ENCODE assay signal across 25 cellular contexts in the genomic region with DNA sequence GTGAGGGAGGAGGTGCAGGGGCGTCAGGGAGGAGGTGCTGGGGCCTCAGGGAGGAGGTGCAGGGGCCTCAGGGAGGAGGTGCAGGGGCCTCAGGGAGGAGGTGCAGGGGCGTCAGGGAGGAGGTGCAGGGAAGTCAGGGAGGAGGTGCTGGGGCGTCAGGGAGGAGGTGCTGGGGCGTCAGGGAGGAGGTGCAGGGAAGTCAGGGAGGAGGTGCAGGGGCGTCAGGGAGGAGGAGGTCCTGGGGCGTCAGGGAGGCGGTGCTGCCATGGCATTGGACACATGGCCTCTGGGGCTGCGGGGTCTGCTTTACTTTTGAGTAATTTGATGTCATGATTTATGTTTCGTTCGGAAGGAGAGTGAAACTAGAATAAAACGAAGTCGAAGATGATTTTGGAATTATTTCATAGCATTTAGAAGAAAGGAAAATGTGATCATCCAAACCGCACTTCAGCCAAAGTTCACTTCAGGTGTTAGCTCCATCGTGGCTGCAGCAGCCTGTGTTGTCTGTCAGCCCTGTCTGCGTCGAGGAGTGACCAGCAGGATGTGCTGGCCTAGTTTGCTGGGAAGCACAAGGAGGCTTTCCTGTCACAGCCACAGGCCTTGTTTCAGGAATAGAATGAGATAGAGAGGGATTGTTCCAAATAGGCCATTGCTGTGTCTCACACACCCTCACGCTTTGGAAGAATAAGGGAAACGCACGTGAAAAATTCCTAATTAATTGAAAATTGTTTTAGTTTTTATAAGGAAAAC. TPM values are rescaled to one million over a fixed set of nuclear protein-coding genes. Genes with fewer than 3 reads are reported as not detected.
DNase-seq lines count a peak whose midpoint lies in the region; ATAC-seq, FAIRE-seq and TF ChIP-seq lines count a peak whose summit lies in the region.
"Had no signal": no experiment of that assay in that cellular context is flagged by ENCODE, and none has a peak within 500 bp of the region (broad histone marks: within the 10 kb centered on the region; RNA-seq: fewer than 3 reads in every experiment).

No MANE protein-coding gene starts in this region.

- CTCF ChIA-PET in SK-N-SH (lab: Yijun Ruan, JAX), result no interaction called here

- peak; percentile 23 for FAIRE-seq in HTR-8/SVneo (lab: Jason Lieb, UNC)
- FAIRE-seq: G401.6, GM18507 had no signal

- H4K20me1 ChIP-seq in SK-N-SH (ENCODE audit: insufficient read depth), result peaks cover 25% of the 10 kb centered on the region; the same call in 1 of the 2 replicates

- peak; percentile 34 to 68 (median 44) for ATAC-seq in right lobe of liver
- ATAC-seq in psoas muscle, result peak; percentile 53 to 70 (median 63)
- no peak for ATAC-seq in GM18519 (IDR thresholded peaks at IDR 0.05; ENCODE audit: low FRiP score, unreplicated experiment)
- ATAC-seq: activated naive CD8-positive, alpha-beta T cell treated with anti-CD3 and anti-CD28 coated beads, Interleukin-2, amount 50 U/mL, for 24 hours; stimulated activated naive CD8-positive, alpha-beta T cell treated with anti-CD3 and anti-CD28 coated beads, Interleukin-15, amount 100 ng/mL, for 72 hours; upper lobe of right lung had no signal

- intact Hi-C loops in right lobe of liver (cut with DNase I), result no loop called here
- intact Hi-C loops in psoas muscle (cut with DNase I), result no loop called here

- H3K79me2 ChIP-seq in SK-N-SH (ENCODE audit: insufficient read depth), result peaks cover 22% of the 10 kb centered on the region; the same call in 1 of the 2 replicates

- POLR2A ChIA-PET in SK-N-SH (lab: Yijun Ruan, JAX), result no interaction called here

- no peaks in the 10 kb centered on the region for H3F3A ChIP-seq in SK-N-SH (replicated peaks; ENCODE audit: insufficient read depth)

- no peak overlapping the region for H3K4me3 ChIP-seq in right lobe of liver
- H3K4me3 ChIP-seq in psoas muscle, result no peak overlapping the region
- H3K4me3 ChIP-seq in SK-N-SH (ENCODE audit: low read depth in 2 of 2, low read length in 1 of 2), result no peak overlapping the region
- H3K4me3 ChIP-seq in brain microvascular endothelial cell (ENCODE audit: low read depth, low read length), result no peak overlapping the region
- H3K4me3 ChIP-seq: HAP-1, upper lobe of right lung had no signal

- no peak overlapping the region for H3K4me2 ChIP-seq in SK-N-SH

- WGBS in right lobe of liver (ENCODE audit: insufficient coverage, low coverage, low lambda C conversion rate, missing lambda C conversion rate), result 81% methylated on average over 17 of the region's 19 CpGs
- 82 to 84% (median 83%) methylated on average over 18 to 19 of the region's 19 CpGs for WGBS in psoas muscle, 3 donors
- 91% methylated on average over 19 of the region's 19 CpGs for WGBS in SK-N-SH (ENCODE audit: low lambda C conversion rate)

- H3K27me3 ChIP-seq in right lobe of liver, result no peaks in the 10 kb centered on the region
- H3K27me3 ChIP-seq in psoas muscle (ENCODE audit: insufficient read depth in 3 of 3, low read length in 2 of 3), result no peaks in the 10 kb centered on the region
- H3K27me3 ChIP-seq in SK-N-SH (ENCODE audit: insufficient read depth), result no peaks in the 10 kb centered on the region
- H3K27me3 ChIP-seq in brain microvascular endothelial cell (replicated peaks), result no peaks in the 10 kb centered on the region
- H3K27me3 ChIP-seq: upper lobe of right lung had no signal

- TF ChIP-seq POLR2A in right lobe of liver (IDR thresholded peaks at IDR 0.05), result no peak

- in situ Hi-C loops in brain microvascular endothelial cell (cut with HindIII; ENCODE audit: low pct_ligation_motif_present, low sequenced_read_pairs), result no loop called here

- no peak overlapping the region for H3K9ac ChIP-seq in SK-N-SH

- TF ChIP-seq RAD21 in SK-N-SH (IDR thresholded peaks at IDR 0.05; ENCODE audit: low read length), result no peak

- no peaks in the 10 kb centered on the region for H3K9me2 ChIP-seq in SK-N-SH

- H3K9me3 ChIP-seq in right lobe of liver (no peaks in the 10 kb centered on the region), psoas muscle (no peaks in the 10 kb centered on the region), SK-N-SH (no peaks in the 10 kb centered on the region)
- H3K9me3 ChIP-seq: HAP-1, upper lobe of right lung had no signal

- H3K36me3 ChIP-seq in right lobe of liver, result no peaks in the 10 kb centered on the region
- H3K36me3 ChIP-seq in psoas muscle (ENCODE audit: insufficient read depth in 1 of 2, low read depth in 1 of 2), result peaks cover 4 to 36% of the 10 kb centered on the region in 2 donors
- H3K36me3 ChIP-seq in SK-N-SH (replicated peaks in 1 of 2; ENCODE audit: control insufficient read depth in 1 of 2, insufficient read depth in 2 of 2, low read length in 1 of 2), result peaks cover 0 to 6% of the 10 kb centered on the region in 2 experiments
- H3K36me3 ChIP-seq in brain microvascular endothelial cell (replicated peaks), result peaks cover 5% of the 10 kb centered on the region
- H3K36me3 ChIP-seq: HAP-1 had no signal

- TF ChIP-seq EP300 in SK-N-SH (IDR thresholded peaks at IDR 0.05; ENCODE audit: borderline replicate concordance in 1 of 2, low read depth in 1 of 2, low read length in 1 of 2), result no peak

- H3K27ac ChIP-seq in cingulate gyrus (ENCODE audit: low read depth, low read length), result peak overlapping the region; percentile 65
- no peak overlapping the region for H3K27ac ChIP-seq in right lobe of liver
- no peak overlapping the region for H3K27ac ChIP-seq in psoas muscle
- H3K27ac ChIP-seq in SK-N-SH (ENCODE audit: low read depth in 2 of 2, low read length in 1 of 2), result no peak overlapping the region
- no peak overlapping the region for H3K27ac ChIP-seq in brain microvascular endothelial cell
- H3K27ac ChIP-seq: C4-2B, upper lobe of right lung had no signal

- no peak for DNase-seq in HTR-8/SVneo (ENCODE audit: insufficient read length, low spot score)
- DNase-seq in right lobe of liver, result peak in 1 of 3 donors; percentile 31
- no peak for DNase-seq in psoas muscle
- DNase-seq in SK-N-SH, result no peak
- no peak for DNase-seq in GM19240 (ENCODE audit: insufficient read length, low spot score)
- DNase-seq in brain microvascular endothelial cell, result no peak
- DNase-seq: activated CD4-positive, alpha-beta memory T cell treated with anti-CD3 and anti-CD28 coated beads for 36 hours; activated gamma-delta T cell; activated naive CD8-positive, alpha-beta T cell treated with anti-CD3 and anti-CD28 coated beads, Interleukin-2, amount 50 U/mL, for 24 hours; cortex of kidney; DMS153; glutamatergic neuron; KG1; NCI-H1694 treated with DMSO at 0.1 percent for 48 hours; RPMI8226; stimulated activated CD4-positive, alpha-beta T cell treated with anti-CD3 and anti-CD28 coated beads, Interleukin-12 subunit alpha, Interleukin-12 subunit beta, amount 100 ng/mL, for 4 hours; stimulated activated naive CD8-positive, alpha-beta T cell treated with anti-CD3 and anti-CD28 coated beads, Interleukin-15, amount 100 ng/mL, for 72 hours; T-helper 9 cell; upper lobe of right lung had no signal

- no peaks in the 10 kb centered on the region for H3K4me1 ChIP-seq in right lobe of liver
- H3K4me1 ChIP-seq in psoas muscle, result peaks cover 17% of the 10 kb centered on the region
- H3K4me1 ChIP-seq in SK-N-SH (ENCODE audit: control insufficient read depth in 1 of 2, insufficient read depth in 2 of 2, low read depth in 1 of 2, low read length in 1 of 2), result peaks cover 3 to 7% of the 10 kb centered on the region in 2 experiments; a peak in 1 of 4 replicates
- H3K4me1 ChIP-seq: HAP-1, upper lobe of right lung had no signal

- TF ChIP-seq CTCF in right lobe of liver (IDR thresholded peaks at IDR 0.05) (no peak), psoas muscle (IDR thresholded peaks at IDR 0.05) (no peak), SK-N-SH (IDR thresholded peaks at IDR 0.05) (no peak), brain microvascular endothelial cell (IDR thresholded peaks at IDR 0.05; ENCODE audit: low read depth, low read length, missing control alignments) (no peak)

- H2AFZ ChIP-seq in SK-N-SH (ENCODE audit: low read depth), result no peak overlapping the region

TF ChIP-seq in SK-N-SH, 30 proteins besides CTCF, POLR2A, EP300 and RAD21 (continues in another document):
- no peak for TF ChIP-seq MXI1 (IDR thresholded peaks at IDR 0.05; ENCODE audit: low read depth, low read length)
- TF ChIP-seq, protein P1, sequence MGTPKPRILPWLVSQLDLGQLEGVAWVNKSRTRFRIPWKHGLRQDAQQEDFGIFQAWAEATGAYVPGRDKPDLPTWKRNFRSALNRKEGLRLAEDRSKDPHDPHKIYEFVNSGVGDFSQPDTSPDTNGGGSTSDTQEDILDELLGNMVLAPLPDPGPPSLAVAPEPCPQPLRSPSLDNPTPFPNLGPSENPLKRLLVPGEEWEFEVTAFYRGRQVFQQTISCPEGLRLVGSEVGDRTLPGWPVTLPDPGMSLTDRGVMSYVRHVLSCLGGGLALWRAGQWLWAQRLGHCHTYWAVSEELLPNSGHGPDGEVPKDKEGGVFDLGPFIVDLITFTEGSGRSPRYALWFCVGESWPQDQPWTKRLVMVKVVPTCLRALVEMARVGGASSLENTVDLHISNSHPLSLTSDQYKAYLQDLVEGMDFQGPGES (IDR thresholded peaks at IDR 0.05; ENCODE audit: low read depth, low read length), result no peak
- no peak for TF ChIP-seq RFX5 (IDR thresholded peaks at IDR 0.05; ENCODE audit: low read length)
- TF ChIP-seq SMC3 (IDR thresholded peaks at IDR 0.05; ENCODE audit: low read depth, low read length), result no peak
- no peak for TF ChIP-seq GABPA (IDR thresholded peaks at IDR 0.05; ENCODE audit: low read depth)
- TF ChIP-seq CHD2 (IDR thresholded peaks at IDR 0.05; ENCODE audit: low read length, partially characterized antibody), result no peak
- no peak for TF ChIP-seq GATA2 (CRISPR knock-in tag; IDR thresholded peaks at IDR 0.05)
- no peak for TF ChIP-seq JUND (IDR thresholded peaks at IDR 0.05)
- TF ChIP-seq TEAD4 (IDR thresholded peaks at IDR 0.05; ENCODE audit: borderline replicate concordance, insufficient read depth), result no peak

RNA-seq across cellular contexts. Expression of gene RAB11FIP3, which starts 42.8 kb away (rescaled TPM):
- 10 to 100 TPM; 19.5 to 38.3 (median 25.5) TPM for total RNA-seq in right lobe of liver
- total RNA-seq in psoas muscle, result 10 to 100 TPM; 44.7 to 89.5 (median 71.5) TPM
- polyA plus RNA-seq in psoas muscle, result 10 to 100 TPM; 20.3 to 26.1 (median 26.1) TPM
- 20.5 and 24.8 TPM in 2 replicates for polyA plus RNA-seq in SK-N-SH (2012; rRNA removed)
- polyA plus RNA-seq in SK-N-SH (2012; cell fraction: cytosol; rRNA removed), result 14.0 and 21.2 TPM in 2 replicates
- polyA plus RNA-seq in SK-N-SH (2012; cell fraction: nucleus; rRNA removed), result 60.8 and 64.8 TPM in 2 replicates

RNA-seq across cellular contexts. Expression of gene CAPN15, which starts 59.3 kb away (rescaled TPM):
- total RNA-seq in right lobe of liver (10 to 100 TPM; 17.3 to 34.3 (median 23.3) TPM), psoas muscle (10 to 100 TPM; 15.5 to 32.1 (median 26.8) TPM)
- polyA plus RNA-seq in psoas muscle (10 to 100 TPM; 14.9 to 26.4 (median 22.6) TPM), SK-N-SH (2012; rRNA removed) (19.5 and 22.9 TPM in 2 replicates)
- polyA plus RNA-seq in SK-N-SH (2012; cell fraction: cytosol; rRNA removed), result 6.5 and 13.1 TPM in 2 replicates
- polyA plus RNA-seq in SK-N-SH (2012; cell fraction: nucleus; rRNA removed), result 68.3 and 93.4 TPM in 2 replicates
